In the genomic region with DNA sequence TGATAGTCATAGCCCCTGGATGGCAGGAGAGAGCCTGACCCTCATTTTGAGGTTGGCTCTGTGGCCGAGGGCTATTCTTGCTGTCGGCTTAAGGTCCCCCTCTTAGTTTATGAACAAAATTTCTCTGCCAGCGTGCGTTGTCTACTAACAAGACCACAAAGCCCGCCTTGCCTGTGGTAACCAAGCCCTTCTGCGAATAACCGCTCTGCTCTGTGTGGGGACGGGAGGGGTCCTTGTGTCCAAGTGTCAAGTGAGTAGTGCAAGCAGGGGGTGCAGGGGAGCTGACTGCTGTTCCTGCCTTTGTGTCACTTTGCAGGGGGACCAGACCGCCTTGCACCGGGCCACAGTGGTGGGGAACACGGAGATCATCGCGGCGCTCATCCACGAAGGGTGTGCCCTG, we compare ENCODE assay signal across 17 cellular contexts.
"Had no signal": no experiment of that assay in that cellular context is flagged by ENCODE, and none has a peak within 500 bp of the region (broad histone marks: within the 10 kb centered on the region; RNA-seq: fewer than 3 reads in every experiment).

No MANE protein-coding gene starts in this region.

- DNase-seq: KBM-7, MV-4-11, NCI-H1048, NCI-H1105, NCI-H1436 treated with DMSO at 0.1 percent for 48 hours, NCI-H1694, NCI-H2029 treated with DMSO at 0.1 percent for 48 hours, NCI-H2171, NCI-H226, NCI-H446, NCI-H510A, NCI-H524 treated with DMSO at 0.1 percent for 48 hours, NCI-H69, NCI-H774, SHP77, SK-N-SH had no signal

- H3K4me2 ChIP-seq: SK-N-SH had no signal

- H3K27ac ChIP-seq: RWPE1 had no signal

- H3K9me3 ChIP-seq: SK-N-SH had no signal

- H3K9ac ChIP-seq: SK-N-SH had no signal
